21 cellular contexts compared by ENCODE assay signal in genomic region chr11:125454047-125454446, GRCh38. TPM values are rescaled to one million over a fixed set of nuclear protein-coding genes. Genes with fewer than 3 reads are reported as not detected.
A peak's percentile ranks its signal among the peaks of the same experiment; 100 is the strongest.
DNase-seq lines count a peak whose midpoint lies in the region; ATAC-seq, FAIRE-seq and TF ChIP-seq lines count a peak whose summit lies in the region.
"Had no signal": no experiment of that assay in that cellular context is flagged by ENCODE, and none has a peak within 500 bp of the region (broad histone marks: within the 10 kb centered on the region; RNA-seq: fewer than 3 reads in every experiment).

No MANE protein-coding gene starts in this region.

- H3K36me3 Mint-ChIP-seq in MCF 10A (ENCODE audit: insufficient read depth, unreplicated experiment): no peaks in the 10 kb centered on the region

- POLR2A ChIA-PET in K562 (lab: Yijun Ruan, JAX): interaction anchor here (0.6 to 1.7 kb wide), 6 partner anchors 10 to 171 kb away, joined by 3 to 7 read pairs (median 3); no protein-coding TSS in a partner anchor
- POLR2A ChIA-PET in MCF 10A (lab: Yijun Ruan, JAX): no interaction called here

- H2AFZ ChIP-seq in K562 (ENCODE audit: low read depth, low read length): peak overlapping the region; percentile 54
- H2AFZ ChIP-seq: GM23248 had no signal

- no peaks in the 10 kb centered on the region for H3K27me3 Mint-ChIP-seq in MCF 10A (ENCODE audit: insufficient read depth, unreplicated experiment)

- no peak overlapping the region for H3K4me3 ChIP-seq in K562
- H3K4me3 ChIP-seq in iPS-15b (ENCODE audit: low read depth, low read length): no peak overlapping the region
- H3K4me3 ChIP-seq: A549, GM12878, GM23248, SJCRH30 had no signal

- no peak for TF ChIP-seq POLR2A in K562 (conservative IDR thresholded peaks at IDR 0.05)

- H3K9me3 Mint-ChIP-seq in MCF 10A (ENCODE audit: unreplicated experiment): no peaks in the 10 kb centered on the region
- H3K9me3 Mint-ChIP-seq: H9, HFFc6 had no signal

- peak overlapping the region; percentile 29 for H3K4me2 ChIP-seq in K562 (ENCODE audit: insufficient read depth, low read length)
- H3K4me2 ChIP-seq: A549 had no signal

- H3K27ac ChIP-seq in K562 (ENCODE audit: extremely low read depth, low read depth, low read length) (peak overlapping the region; percentile 36; the same call in 1 of the 3 replicates), substantia nigra (ENCODE audit: low read depth, low read length, poor library complexity, severe bottlenecking) (peak overlapping the region; percentile 96)
- H3K27ac ChIP-seq: A549, GM23248, SJCRH30 had no signal

- H4K20me1 ChIP-seq in K562 (replicated peaks; ENCODE audit: control insufficient read depth, insufficient read depth, low read length): no peaks in the 10 kb centered on the region

- H3K79me2 ChIP-seq in K562 (ENCODE audit: control insufficient read depth, insufficient read depth, low read length): no peaks in the 10 kb centered on the region

- peak; percentile 30; the same call in 1 of the 2 replicates for TF ChIP-seq EP300 in K562 (IDR thresholded peaks at IDR 0.05; ENCODE audit: low read length)

- H3K4me1 Mint-ChIP-seq in MCF 10A (ENCODE audit: insufficient read depth, unreplicated experiment): no peaks in the 10 kb centered on the region

- in situ Hi-C loops in K562 (cut with MboI): no loop called here

- no peaks in the 10 kb centered on the region for H3K36me3 ChIP-seq in K562 (ENCODE audit: control insufficient read depth, insufficient read depth, low read length)
- peaks cover 4% of the 10 kb centered on the region for H3K36me3 ChIP-seq in iPS-15b (ENCODE audit: control insufficient read depth, insufficient read depth, low read length)
- H3K36me3 ChIP-seq: BE2C, SJCRH30 had no signal

- ATAC-seq in K562: peak; percentile 82
- ATAC-seq in GM21786 (IDR thresholded peaks at IDR 0.05; ENCODE audit: unreplicated experiment): no peak
- ATAC-seq: A549, GM12878 had no signal

- H3K9me1 ChIP-seq in K562 (ENCODE audit: control insufficient read depth, insufficient read depth, low read length): no peaks in the 10 kb centered on the region

- 37% methylated on average over 6 of the region's 6 CpGs for WGBS in K562 (ENCODE audit: insufficient coverage, low coverage, missing lambda C conversion rate)

- TF ChIP-seq CTCF in K562 (IDR thresholded peaks at IDR 0.05 in 2 of 3, conservative IDR thresholded peaks at IDR 0.05 in 1 of 3; ENCODE audit: insufficient read depth in 2 of 3, low read depth in 1 of 3, low read length in 3 of 3) (no peak), MCF 10A (IDR thresholded peaks at IDR 0.05; ENCODE audit: unreplicated experiment) (no peak)

- H3K27ac Mint-ChIP-seq in MCF 10A (ENCODE audit: low read depth, unreplicated experiment): no peak overlapping the region
- H3K27ac Mint-ChIP-seq: HFFc6 had no signal

- H3K27me3 ChIP-seq in K562 (ENCODE audit: control insufficient read depth in 2 of 2, insufficient read depth in 2 of 2, low read length in 2 of 2): no peaks in the 10 kb centered on the region
- H3K27me3 ChIP-seq in iPS-15b (ENCODE audit: control insufficient read depth, insufficient read depth, low read length): no peaks in the 10 kb centered on the region
- H3K27me3 ChIP-seq: BE2C, SJCRH30 had no signal

- peak; percentile 88 for FAIRE-seq in K562 (lab: Jason Lieb, UNC)
- FAIRE-seq: A549, GM12878, RCC 7860 had no signal

- peaks cover 30 to 31% of the 10 kb centered on the region in 2 experiments; a peak in 4 of 5 replicates for H3K4me1 ChIP-seq in K562 (replicated peaks in 1 of 2; ENCODE audit: control insufficient read depth in 2 of 2, insufficient read depth in 2 of 2, low read length in 2 of 2)
- H3K4me1 ChIP-seq in iPS-15b (ENCODE audit: control insufficient read depth, insufficient read depth, low read length): peaks cover 16% of the 10 kb centered on the region
- H3K4me1 ChIP-seq: A549 had no signal

- no peak overlapping the region for H3K4me3 Mint-ChIP-seq in MCF 10A (ENCODE audit: unreplicated experiment)
- H3K4me3 Mint-ChIP-seq: H9, HFFc6 had no signal

- H3K9ac ChIP-seq in K562 (ENCODE audit: insufficient read depth in 1 of 2, low read depth in 2 of 2, low read length in 2 of 2) (no peak overlapping the region), iPS-15b (ENCODE audit: low read depth, low read length) (peak overlapping the region; percentile 37)
- H3K9ac ChIP-seq: GM23248 had no signal

- intact Hi-C loops in K562 (cut with micrococcal nuclease): loop anchor here (5.0 kb wide), 1 partner anchor 98 kb away; no protein-coding TSS in a partner anchor
- intact Hi-C loops in MCF 10A (cut with micrococcal nuclease): no loop called here

- CTCF ChIA-PET in K562 (lab: Yijun Ruan, JAX; ENCODE audit: low intra/inter-chr PET ratio) (no interaction called here), MCF 10A (lab: Yijun Ruan, JAX) (interaction anchor here (1.0 to 2.4 kb wide), 6 partner anchors 12 to 518 kb away, joined by 3 to 12 read pairs (median 3); no protein-coding TSS in a partner anchor)

- no peak for TF ChIP-seq RAD21 in K562 (CRISPR knock-in tag; conservative IDR thresholded peaks at IDR 0.05 in 1 of 2, IDR thresholded peaks at IDR 0.05 in 1 of 2)

- peak in 49 of 76 experiments; percentile 2 to 81 (median 49) for DNase-seq in HUDEP-2 (lab: John Stamatoyannopoulos, UW; ENCODE audit: unreplicated experiment in 76 of 76)
- peak in 3 of 4 experiments; percentile 28 to 88 (median 82) for DNase-seq in K562 (ENCODE audit: extremely low read depth in 1 of 4, low spot score in 3 of 4)
- no peak for DNase-seq in substantia nigra (lab: John Stamatoyannopoulos, UW)
- no peak for DNase-seq in kidney glomerular epithelial cell (lab: John Stamatoyannopoulos, UW)
- DNase-seq in MCF 10A (ENCODE audit: unreplicated experiment): no peak
- DNase-seq: BE2C, DMS79 treated with DMSO at 0.1 percent for 48 hours, GM23248, H9, HFFc6, KG1, NCI-H1105, NCI-H2029 treated with DMSO at 0.1 percent for 48 hours, NCI-H2171 treated with DMSO at 0.1 percent for 48 hours, NCI-H526, SJCRH30 had no signal

- no peaks in the 10 kb centered on the region for H3K9me3 ChIP-seq in K562 (replicated peaks; ENCODE audit: control insufficient read depth, insufficient read depth, low read depth, low read length)
- no peaks in the 10 kb centered on the region for H3K9me3 ChIP-seq in iPS-15b (ENCODE audit: control insufficient read depth, insufficient read depth, low read length)
- H3K9me3 ChIP-seq: A549, BE2C, SJCRH30 had no signal

- BruUV-seq in K562 (replicated peaks; lab: Mats Ljungman, UMichigan): no TSS peak
- BruUV-seq in MCF 10A (replicated peaks; lab: Mats Ljungman, UMichigan): no TSS peak

TF ChIP-seq in K562, 482 proteins besides CTCF, POLR2A, EP300 and RAD21 (continues in another document):
- TF ChIP-seq DMBX1 (CRISPR knock-in tag; IDR thresholded peaks at IDR 0.05; ENCODE audit: borderline replicate concordance): no peak
- no peak for TF ChIP-seq CTBP1 (IDR thresholded peaks at IDR 0.05; ENCODE audit: borderline replicate concordance)
- peak; percentile 30; the same call in 1 of the 2 replicates for TF ChIP-seq MYNN (IDR thresholded peaks at IDR 0.05)
- TF ChIP-seq MYNN (CRISPR knock-in tag; IDR thresholded peaks at IDR 0.05): no peak
- no peak for TF ChIP-seq ESRRA (IDR thresholded peaks at IDR 0.05; ENCODE audit: borderline replicate concordance, low read depth)
- no peak for TF ChIP-seq FOXJ2 (tag; IDR thresholded peaks at IDR 0.05)
- no peak; the same call in 1 of the 2 replicates for TF ChIP-seq PKNOX1 (IDR thresholded peaks at IDR 0.05)
- TF ChIP-seq SUPT5H (IDR thresholded peaks at IDR 0.05): no peak

RNA-seq across cellular contexts. Expression of gene FEZ1, which starts 42.0 kb away (rescaled TPM):
- 4.1 and 5.5 TPM in 2 replicates for total RNA-seq in K562 (2011; cell fraction: chromatin; rRNA removed; ENCODE audit: low replicate concordance)
- total RNA-seq in K562 (2011; cell fraction: nucleolus; rRNA removed): 1.3 and 1.6 TPM in 2 replicates
- total RNA-seq in K562 (2011; cell fraction: nucleoplasm; rRNA removed): 5.9 and 6.2 TPM in 2 replicates
- 6.7 and 10.0 TPM in 2 replicates for total RNA-seq in K562 (2014; rRNA removed)
- 7.5 and 8.5 TPM in 2 replicates for total RNA-seq in K562 (2014; rRNA removed; fragmentation: Illumina TruSeq; extraction: Trizol)
- total RNA-seq in K562 (2015; rRNA removed; fragmentation: Illumina TruSeq; extraction: Trizol): 8.1 and 8.8 TPM in 2 replicates
- 7.9 and 8.2 TPM in 2 replicates for total RNA-seq in K562 (2021)
- 10.6 and 13.0 TPM in 2 replicates for polyA plus RNA-seq in K562 (2011; rRNA removed)
- polyA plus RNA-seq in K562 (2011; cell fraction: cytosol; rRNA removed): 7.9 and 11.9 TPM in 2 replicates
- polyA plus RNA-seq in K562 (2011; cell fraction: nucleus; rRNA removed): 4.2 and 9.9 TPM in 2 replicates
- polyA plus RNA-seq in K562 (2012): 11.3 and 11.6 TPM in 2 replicates
- polyA plus RNA-seq in K562 (2014; fragmentation: Illumina TruSeq; extraction: Trizol): 9.2 and 11.2 TPM in 2 replicates
- polyA plus RNA-seq in K562 (2014; fragmentation: Nextera tagmentation; extraction: Ambion mirVana): 1 to 10 TPM; 4.6 to 5.1 TPM
- polyA plus RNA-seq in K562 (2014; rRNA removed): 6.6 and 9.2 TPM in 2 replicates
- polyA minus RNA-seq in K562 (2011; rRNA and poly(A)+ RNA removed): 7.7 and 14.4 TPM in 2 replicates
- 4.2 and 6.9 TPM in 2 replicates for polyA minus RNA-seq in K562 (2011; cell fraction: cytosol; rRNA and poly(A)+ RNA removed)
- polyA minus RNA-seq in K562 (2011; cell fraction: nucleus; rRNA and poly(A)+ RNA removed): 0.94 and 4.2 TPM in 2 replicates
- 5.4 and 6.7 TPM in 2 replicates for total RNA-seq in MCF 10A (2022)

Comparison
In these comparisons a context has a peak if more than half of its experiments do, and no peak if none do; other contexts are left out.
1. DNase-seq: peak in HUDEP-2 (49 of 76) and K562 (3 of 4); none in substantia nigra (0 of 49), kidney glomerular epithelial cell (single experiment) and MCF 10A (single experiment).